Comparison of ENCODE assay signal across 1 cellular context in the genomic region with DNA sequence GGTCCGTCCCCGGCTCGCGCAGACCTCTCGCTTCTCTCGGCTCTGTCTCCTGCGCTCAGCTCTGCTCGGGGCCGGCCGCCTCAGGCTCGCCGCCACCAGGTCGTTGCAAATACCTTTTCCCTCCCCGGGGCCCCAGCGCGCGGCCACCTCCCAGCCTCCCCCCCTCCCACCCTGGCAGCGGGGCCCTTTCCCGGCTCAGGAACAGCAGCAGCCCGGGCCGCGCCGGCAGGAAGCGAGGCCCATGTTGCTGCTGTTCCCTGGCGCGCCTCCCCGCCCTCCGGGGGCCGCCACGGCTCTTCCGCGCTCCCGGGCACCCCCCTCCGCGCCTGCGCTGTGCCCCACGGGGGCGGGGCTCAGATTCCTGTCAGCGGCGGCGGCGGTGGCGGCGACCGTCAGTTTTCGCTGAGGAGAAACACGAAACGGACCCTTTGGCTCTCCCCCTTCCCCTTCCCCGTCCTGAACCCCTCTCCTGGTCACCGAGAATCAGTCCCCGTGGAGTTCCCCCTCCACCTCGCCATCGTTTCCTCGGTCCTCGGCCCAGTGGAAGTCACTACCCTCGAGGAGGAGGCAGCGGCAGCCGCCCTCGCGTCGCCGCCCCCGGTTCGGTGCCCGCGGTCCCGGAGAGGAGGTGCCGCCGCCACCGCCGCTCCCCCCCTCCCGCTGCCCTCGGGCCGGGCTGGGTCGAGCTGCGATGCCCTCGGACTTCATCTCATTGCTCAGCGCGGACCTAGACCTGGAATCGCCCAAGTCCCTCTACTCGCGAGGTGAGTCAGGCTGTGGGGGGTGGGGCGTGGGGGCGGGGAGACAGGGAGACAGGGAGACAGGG.
A peak's percentile ranks its signal among the peaks of the same experiment; 100 is the strongest.
TF ChIP-seq lines count a peak whose summit lies in the region.

NFAT5 (plus strand) TSS at position 356 of the 826 bp plus-strand sequence; CDS start at position 692, 336 bp downstream.

TF ChIP-seq in HepG2, 621 proteins besides CTCF, POLR2A, EP300 and RAD21 (continued from another document):
- TF ChIP-seq IRX3 (CRISPR knock-in tag; IDR thresholded peaks at IDR 0.05; ENCODE audit: borderline replicate concordance, low read depth) (peak; percentile 95; the same call in 1 of the 2 replicates), ZXDC (CRISPR knock-in tag; IDR thresholded peaks at IDR 0.05) (0 out of 2 replicates have a peak, but pooled peaks have one; percentile 46), ZNF460 (CRISPR knock-in tag; IDR thresholded peaks at IDR 0.05; ENCODE audit: borderline replicate concordance) (peak; percentile 83), ZNF660 (CRISPR knock-in tag; IDR thresholded peaks at IDR 0.05; ENCODE audit: borderline replicate concordance, low read depth) (no peak), ZNF616 (CRISPR knock-in tag; IDR thresholded peaks at IDR 0.05; ENCODE audit: low read depth) (peak; percentile 96), ZNF256 (CRISPR knock-in tag; conservative IDR thresholded peaks at IDR 0.05) (peak; percentile 86), ZKSCAN5 (CRISPR knock-in tag; IDR thresholded peaks at IDR 0.05) (no peak), KDM4B (CRISPR knock-in tag; IDR thresholded peaks at IDR 0.05) (peak; percentile 95), ZNF280B (CRISPR knock-in tag; IDR thresholded peaks at IDR 0.05; ENCODE audit: borderline replicate concordance) (peak; percentile 12; the same call in 1 of the 2 replicates), TEAD3 (CRISPR knock-in tag; optimal IDR thresholded peaks at IDR 0.05; ENCODE audit: borderline replicate concordance) (peak; percentile 79), MTA1 (CRISPR knock-in tag; IDR thresholded peaks at IDR 0.05; ENCODE audit: borderline replicate concordance) (peak; percentile 88; the same call in 1 of the 2 replicates), FOXC1 (CRISPR knock-in tag; IDR thresholded peaks at IDR 0.05; ENCODE audit: borderline replicate concordance) (peak; percentile 95; the same call in 1 of the 2 replicates), NFYB (CRISPR knock-in tag; IDR thresholded peaks at IDR 0.05) (peak; percentile 33), RFX5 (IDR thresholded peaks at IDR 0.05; ENCODE audit: low read depth, low read length) (no peak), SP140L (CRISPR knock-in tag; IDR thresholded peaks at IDR 0.05; ENCODE audit: borderline replicate concordance) (peak; percentile 90; the same call in 1 of the 2 replicates), FOXK1 (CRISPR knock-in tag; IDR thresholded peaks at IDR 0.05; ENCODE audit: borderline replicate concordance, low read depth) (peak; percentile 96), HOXD1 (CRISPR knock-in tag; IDR thresholded peaks at IDR 0.05) (peak; percentile 93), TBX2 (CRISPR knock-in tag; IDR thresholded peaks at IDR 0.05; ENCODE audit: borderline replicate concordance) (peak; percentile 91), ZNF567 (CRISPR knock-in tag; IDR thresholded peaks at IDR 0.05; ENCODE audit: borderline replicate concordance) (no peak), GRHL1 (CRISPR knock-in tag; conservative IDR thresholded peaks at IDR 0.05) (no peak), TP53 (CRISPR knock-in tag; conservative IDR thresholded peaks at IDR 0.05) (no peak)
- TF ChIP-seq, protein P1, sequence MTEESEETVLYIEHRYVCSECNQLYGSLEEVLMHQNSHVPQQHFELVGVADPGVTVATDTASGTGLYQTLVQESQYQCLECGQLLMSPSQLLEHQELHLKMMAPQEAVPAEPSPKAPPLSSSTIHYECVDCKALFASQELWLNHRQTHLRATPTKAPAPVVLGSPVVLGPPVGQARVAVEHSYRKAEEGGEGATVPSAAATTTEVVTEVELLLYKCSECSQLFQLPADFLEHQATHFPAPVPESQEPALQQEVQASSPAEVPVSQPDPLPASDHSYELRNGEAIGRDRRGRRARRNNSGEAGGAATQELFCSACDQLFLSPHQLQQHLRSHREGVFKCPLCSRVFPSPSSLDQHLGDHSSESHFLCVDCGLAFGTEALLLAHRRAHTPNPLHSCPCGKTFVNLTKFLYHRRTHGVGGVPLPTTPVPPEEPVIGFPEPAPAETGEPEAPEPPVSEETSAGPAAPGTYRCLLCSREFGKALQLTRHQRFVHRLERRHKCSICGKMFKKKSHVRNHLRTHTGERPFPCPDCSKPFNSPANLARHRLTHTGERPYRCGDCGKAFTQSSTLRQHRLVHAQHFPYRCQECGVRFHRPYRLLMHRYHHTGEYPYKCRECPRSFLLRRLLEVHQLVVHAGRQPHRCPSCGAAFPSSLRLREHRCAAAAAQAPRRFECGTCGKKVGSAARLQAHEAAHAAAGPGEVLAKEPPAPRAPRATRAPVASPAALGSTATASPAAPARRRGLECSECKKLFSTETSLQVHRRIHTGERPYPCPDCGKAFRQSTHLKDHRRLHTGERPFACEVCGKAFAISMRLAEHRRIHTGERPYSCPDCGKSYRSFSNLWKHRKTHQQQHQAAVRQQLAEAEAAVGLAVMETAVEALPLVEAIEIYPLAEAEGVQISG (CRISPR knock-in tag; IDR thresholded peaks at IDR 0.05): peak; percentile 93
- TF ChIP-seq, protein P2, sequence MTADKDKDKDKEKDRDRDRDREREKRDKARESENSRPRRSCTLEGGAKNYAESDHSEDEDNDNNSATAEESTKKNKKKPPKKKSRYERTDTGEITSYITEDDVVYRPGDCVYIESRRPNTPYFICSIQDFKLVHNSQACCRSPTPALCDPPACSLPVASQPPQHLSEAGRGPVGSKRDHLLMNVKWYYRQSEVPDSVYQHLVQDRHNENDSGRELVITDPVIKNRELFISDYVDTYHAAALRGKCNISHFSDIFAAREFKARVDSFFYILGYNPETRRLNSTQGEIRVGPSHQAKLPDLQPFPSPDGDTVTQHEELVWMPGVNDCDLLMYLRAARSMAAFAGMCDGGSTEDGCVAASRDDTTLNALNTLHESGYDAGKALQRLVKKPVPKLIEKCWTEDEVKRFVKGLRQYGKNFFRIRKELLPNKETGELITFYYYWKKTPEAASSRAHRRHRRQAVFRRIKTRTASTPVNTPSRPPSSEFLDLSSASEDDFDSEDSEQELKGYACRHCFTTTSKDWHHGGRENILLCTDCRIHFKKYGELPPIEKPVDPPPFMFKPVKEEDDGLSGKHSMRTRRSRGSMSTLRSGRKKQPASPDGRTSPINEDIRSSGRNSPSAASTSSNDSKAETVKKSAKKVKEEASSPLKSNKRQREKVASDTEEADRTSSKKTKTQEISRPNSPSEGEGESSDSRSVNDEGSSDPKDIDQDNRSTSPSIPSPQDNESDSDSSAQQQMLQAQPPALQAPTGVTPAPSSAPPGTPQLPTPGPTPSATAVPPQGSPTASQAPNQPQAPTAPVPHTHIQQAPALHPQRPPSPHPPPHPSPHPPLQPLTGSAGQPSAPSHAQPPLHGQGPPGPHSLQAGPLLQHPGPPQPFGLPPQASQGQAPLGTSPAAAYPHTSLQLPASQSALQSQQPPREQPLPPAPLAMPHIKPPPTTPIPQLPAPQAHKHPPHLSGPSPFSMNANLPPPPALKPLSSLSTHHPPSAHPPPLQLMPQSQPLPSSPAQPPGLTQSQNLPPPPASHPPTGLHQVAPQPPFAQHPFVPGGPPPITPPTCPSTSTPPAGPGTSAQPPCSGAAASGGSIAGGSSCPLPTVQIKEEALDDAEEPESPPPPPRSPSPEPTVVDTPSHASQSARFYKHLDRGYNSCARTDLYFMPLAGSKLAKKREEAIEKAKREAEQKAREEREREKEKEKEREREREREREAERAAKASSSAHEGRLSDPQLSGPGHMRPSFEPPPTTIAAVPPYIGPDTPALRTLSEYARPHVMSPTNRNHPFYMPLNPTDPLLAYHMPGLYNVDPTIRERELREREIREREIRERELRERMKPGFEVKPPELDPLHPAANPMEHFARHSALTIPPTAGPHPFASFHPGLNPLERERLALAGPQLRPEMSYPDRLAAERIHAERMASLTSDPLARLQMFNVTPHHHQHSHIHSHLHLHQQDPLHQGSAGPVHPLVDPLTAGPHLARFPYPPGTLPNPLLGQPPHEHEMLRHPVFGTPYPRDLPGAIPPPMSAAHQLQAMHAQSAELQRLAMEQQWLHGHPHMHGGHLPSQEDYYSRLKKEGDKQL (CRISPR knock-in tag; IDR thresholded peaks at IDR 0.05; ENCODE audit: low read depth): peak; percentile 78
